ENCODE assay signal across 1 cellular context in genomic region chr7:120272261-120272895, GRCh38.
A peak's percentile ranks its signal among the peaks of the same experiment; 100 is the strongest.
TF ChIP-seq lines count a peak whose summit lies in the region.

No MANE protein-coding gene starts in this region.

TF ChIP-seq in H1, 55 proteins besides CTCF, POLR2A, EP300 and RAD21:
- TF ChIP-seq RFX5 (IDR thresholded peaks at IDR 0.05; ENCODE audit: borderline replicate concordance, low read depth, low read length) = no peak
- TF ChIP-seq YY1 (IDR thresholded peaks at IDR 0.05; ENCODE audit: low read depth, low read length) = peak; percentile 47; the same call in 1 of the 2 replicates
- TF ChIP-seq JUND (IDR thresholded peaks at IDR 0.05; ENCODE audit: low read length) = no peak
- TF ChIP-seq SIN3A (conservative IDR thresholded peaks at IDR 0.05 in 1 of 2, IDR thresholded peaks at IDR 0.05 in 1 of 2; ENCODE audit: low read depth in 1 of 2, low read length in 2 of 2) = peak in 1 of 2 experiments; percentile 80; a peak in 2 of 4 replicates
- peak; percentile 52; the same call in 1 of the 2 replicates for TF ChIP-seq TEAD4 (IDR thresholded peaks at IDR 0.05; ENCODE audit: low read depth, low read length)
- TF ChIP-seq NRF1 (IDR thresholded peaks at IDR 0.05; ENCODE audit: low read depth, low read length) = no peak
- TF ChIP-seq RXRA (IDR thresholded peaks at IDR 0.05; ENCODE audit: insufficient read depth, low read depth, low read length) = no peak
- TF ChIP-seq ASH2L (IDR thresholded peaks at IDR 0.05; ENCODE audit: low read length) = peak; percentile 15
- no peak for TF ChIP-seq BCL11A (IDR thresholded peaks at IDR 0.05; ENCODE audit: low read depth in 2 of 2, low read length in 2 of 2)
- TF ChIP-seq CHD2 (IDR thresholded peaks at IDR 0.05; ENCODE audit: low read length) = no peak
- TF ChIP-seq JUN (IDR thresholded peaks at IDR 0.05; ENCODE audit: low read depth, low read length) = no peak
- TF ChIP-seq CEBPB (IDR thresholded peaks at IDR 0.05; ENCODE audit: low read depth, low read length) = no peak
- no peak for TF ChIP-seq SP1 (IDR thresholded peaks at IDR 0.05; ENCODE audit: low read depth, low read length)
- no peak for TF ChIP-seq CTBP2 (IDR thresholded peaks at IDR 0.05; ENCODE audit: borderline replicate concordance, insufficient read depth, insufficient read length, low read length)
- no peak for TF ChIP-seq SIX5 (IDR thresholded peaks at IDR 0.05; ENCODE audit: low read depth, low read length)
- peak; percentile 25 for TF ChIP-seq SAP30 (IDR thresholded peaks at IDR 0.05; ENCODE audit: insufficient read depth, insufficient replicate concordance, low read length)
- TF ChIP-seq RNF2 (IDR thresholded peaks at IDR 0.05; ENCODE audit: borderline replicate concordance, low read depth, low read length, missing control alignments, poor library complexity, severe bottlenecking) = no peak
- TF ChIP-seq ATF2 (IDR thresholded peaks at IDR 0.05; ENCODE audit: low read length) = peak; percentile 24; the same call in 1 of the 2 replicates
- TF ChIP-seq BACH1 (IDR thresholded peaks at IDR 0.05; ENCODE audit: low read length) = no peak
- no peak; the same call in 1 of the 2 replicates for TF ChIP-seq TAF1 (IDR thresholded peaks at IDR 0.05; ENCODE audit: low read depth, low read length)
